In the genomic region with DNA sequence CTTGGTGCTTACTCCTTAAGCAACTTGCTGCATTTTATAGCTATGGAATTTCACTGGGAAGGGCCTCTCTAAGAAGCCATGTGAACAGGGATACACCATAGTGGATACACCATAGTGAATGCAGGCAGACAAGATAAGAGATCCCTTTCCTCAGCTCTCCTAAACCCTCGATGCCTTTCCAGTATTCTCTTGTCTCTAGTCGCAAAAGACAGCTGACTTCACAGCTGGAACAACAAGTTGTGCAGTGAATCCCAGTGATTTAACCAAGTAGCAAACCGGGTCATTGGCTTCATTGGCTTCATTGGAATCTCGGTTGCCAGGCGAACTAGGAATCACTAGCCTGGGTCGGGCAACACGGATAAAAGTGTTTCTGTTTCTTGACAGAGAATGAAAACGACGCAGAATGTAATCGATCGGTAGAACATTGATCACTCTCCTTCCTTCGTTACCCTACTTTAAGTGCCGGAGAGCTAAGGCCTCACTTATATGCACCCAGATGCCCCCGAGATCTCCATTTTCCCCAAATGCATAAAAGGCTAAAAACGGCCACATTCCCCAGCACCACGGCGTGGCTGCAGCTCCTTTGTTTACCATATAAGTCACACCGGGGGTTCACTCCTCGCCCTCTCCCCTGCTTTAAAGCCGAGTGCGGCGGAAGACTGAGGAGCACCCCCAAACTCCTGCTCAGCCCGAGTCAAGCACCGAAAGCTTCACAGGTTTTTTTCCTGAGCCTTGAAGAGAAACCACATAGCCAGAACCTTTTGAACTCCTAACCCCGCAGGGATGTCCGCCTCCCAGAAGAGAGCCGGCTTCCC, we compare ENCODE assay signal across 1 cellular context.
TF ChIP-seq lines count a peak whose summit lies in the region.

No MANE protein-coding gene starts in this region.

TF ChIP-seq in IMR-90, 13 proteins besides CTCF, POLR2A, EP300 and RAD21 (continued from another document):
- TF ChIP-seq, protein P1, sequence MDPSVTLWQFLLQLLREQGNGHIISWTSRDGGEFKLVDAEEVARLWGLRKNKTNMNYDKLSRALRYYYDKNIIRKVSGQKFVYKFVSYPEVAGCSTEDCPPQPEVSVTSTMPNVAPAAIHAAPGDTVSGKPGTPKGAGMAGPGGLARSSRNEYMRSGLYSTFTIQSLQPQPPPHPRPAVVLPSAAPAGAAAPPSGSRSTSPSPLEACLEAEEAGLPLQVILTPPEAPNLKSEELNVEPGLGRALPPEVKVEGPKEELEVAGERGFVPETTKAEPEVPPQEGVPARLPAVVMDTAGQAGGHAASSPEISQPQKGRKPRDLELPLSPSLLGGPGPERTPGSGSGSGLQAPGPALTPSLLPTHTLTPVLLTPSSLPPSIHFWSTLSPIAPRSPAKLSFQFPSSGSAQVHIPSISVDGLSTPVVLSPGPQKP (IDR thresholded peaks at IDR 0.05; ENCODE audit: borderline replicate concordance, low read depth, low read length) = no peak
- TF ChIP-seq MAFK (IDR thresholded peaks at IDR 0.05; ENCODE audit: low read depth, low read length) = no peak
